In the genomic region with DNA sequence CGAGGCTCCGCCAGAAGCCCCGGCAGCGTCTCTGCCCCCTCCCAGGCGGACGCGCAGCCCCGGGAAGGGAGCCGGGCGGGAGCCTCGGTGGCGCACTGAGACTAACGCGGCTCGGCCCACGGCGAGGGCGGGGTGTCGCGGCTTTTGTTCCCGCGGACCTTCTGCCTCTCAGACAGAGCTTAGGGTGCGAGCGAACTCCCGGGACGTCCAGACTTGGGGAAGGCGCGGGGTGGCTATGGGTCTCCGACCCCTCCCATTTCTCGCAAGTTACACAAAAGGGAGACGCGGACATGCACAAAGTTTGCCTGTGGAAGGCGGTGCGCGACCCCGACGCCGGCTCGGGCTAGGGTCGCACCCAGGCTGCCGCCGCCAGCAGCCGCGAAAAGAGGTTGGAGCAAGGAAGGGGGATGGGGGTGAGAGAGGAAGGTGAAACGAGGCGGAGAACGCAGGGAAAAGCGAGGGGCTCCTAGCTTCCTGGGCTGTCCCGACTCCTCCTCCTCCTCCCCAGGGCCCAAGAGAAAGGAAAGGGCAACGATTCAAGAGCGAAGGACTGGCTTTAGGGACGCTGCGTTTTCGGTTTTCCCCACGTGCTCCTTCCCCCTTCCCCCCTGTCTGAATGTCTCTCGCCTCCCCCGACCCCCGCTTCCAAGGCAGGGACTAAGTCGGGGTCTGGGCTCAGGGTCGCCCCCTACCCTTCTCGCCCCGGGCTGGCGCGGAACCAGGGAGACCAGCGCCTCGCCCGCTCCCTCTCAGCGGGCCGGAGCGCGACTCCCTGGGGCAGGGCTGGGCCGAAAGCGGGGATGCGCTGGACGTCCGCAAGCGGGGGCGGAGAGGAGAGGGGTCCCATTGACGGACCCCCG, we compare ENCODE assay signal across 1 cellular context.
TF ChIP-seq lines count a peak whose summit lies in the region.

No MANE protein-coding gene starts in this region.

TF ChIP-seq in HEK293, 187 proteins besides CTCF, POLR2A, EP300 and RAD21 (continued from another document):
- TF ChIP-seq, protein P1, sequence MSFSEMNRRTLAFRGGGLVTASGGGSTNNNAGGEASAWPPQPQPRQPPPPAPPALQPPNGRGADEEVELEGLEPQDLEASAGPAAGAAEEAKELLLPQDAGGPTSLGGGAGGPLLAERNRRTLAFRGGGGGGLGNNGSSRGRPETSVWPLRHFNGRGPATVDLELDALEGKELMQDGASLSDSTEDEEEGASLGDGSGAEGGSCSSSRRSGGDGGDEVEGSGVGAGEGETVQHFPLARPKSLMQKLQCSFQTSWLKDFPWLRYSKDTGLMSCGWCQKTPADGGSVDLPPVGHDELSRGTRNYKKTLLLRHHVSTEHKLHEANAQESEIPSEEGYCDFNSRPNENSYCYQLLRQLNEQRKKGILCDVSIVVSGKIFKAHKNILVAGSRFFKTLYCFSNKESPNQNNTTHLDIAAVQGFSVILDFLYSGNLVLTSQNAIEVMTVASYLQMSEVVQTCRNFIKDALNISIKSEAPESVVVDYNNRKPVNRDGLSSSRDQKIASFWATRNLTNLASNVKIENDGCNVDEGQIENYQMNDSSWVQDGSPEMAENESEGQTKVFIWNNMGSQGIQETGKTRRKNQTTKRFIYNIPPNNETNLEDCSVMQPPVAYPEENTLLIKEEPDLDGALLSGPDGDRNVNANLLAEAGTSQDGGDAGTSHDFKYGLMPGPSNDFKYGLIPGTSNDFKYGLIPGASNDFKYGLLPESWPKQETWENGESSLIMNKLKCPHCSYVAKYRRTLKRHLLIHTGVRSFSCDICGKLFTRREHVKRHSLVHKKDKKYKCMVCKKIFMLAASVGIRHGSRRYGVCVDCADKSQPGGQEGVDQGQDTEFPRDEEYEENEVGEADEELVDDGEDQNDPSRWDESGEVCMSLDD (tag by site-specific recombination; IDR thresholded peaks at IDR 0.05): peak; percentile 19; the same call in 1 of the 2 replicates
- TF ChIP-seq ZNF670 (tag by site-specific recombination; IDR thresholded peaks at IDR 0.05; ENCODE audit: low read depth): no peak
- peak; percentile 70; the same call in 1 of the 2 replicates for TF ChIP-seq ZFP37 (tag by site-specific recombination; IDR thresholded peaks at IDR 0.05)
- no peak for TF ChIP-seq ZNF707 (tag by site-specific recombination; IDR thresholded peaks at IDR 0.05)
- TF ChIP-seq ZBTB48 (tag by site-specific recombination; IDR thresholded peaks at IDR 0.05): peak; percentile 79; the same call in 1 of the 2 replicates
TF ChIP-seq in HEK293: peak in this region for 32.
